ENCODE assay signal across 29 cellular contexts in the genomic region with DNA sequence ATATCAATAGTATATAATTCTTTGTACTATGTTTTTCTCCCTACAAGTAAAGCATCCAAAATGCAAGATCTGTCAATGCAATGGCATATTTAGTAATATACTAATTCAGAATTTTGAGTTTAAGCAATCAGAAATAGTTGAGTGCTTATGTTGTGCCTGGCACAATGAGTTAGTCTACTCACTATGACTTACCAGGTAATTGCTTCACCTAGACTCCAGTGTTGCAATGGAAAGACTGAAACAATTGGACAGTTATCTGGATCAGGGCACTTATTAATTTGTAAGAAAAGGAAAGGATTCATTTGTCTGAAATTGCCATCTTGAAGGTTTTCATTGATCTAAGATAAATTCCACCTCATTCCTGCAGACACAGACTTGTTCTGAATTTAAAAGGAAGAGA.
"Had no signal": no experiment of that assay in that cellular context is flagged by ENCODE, and none has a peak within 500 bp of the region (broad histone marks: within the 10 kb centered on the region; RNA-seq: fewer than 3 reads in every experiment).

No MANE protein-coding gene starts in this region.

- H3K4me1 ChIP-seq: left lung, lower lobe of right lung, neural progenitor cell, parathyroid adenoma, right atrium auricular region, right lobe of liver, tibial nerve, upper lobe of left lung, vagina had no signal

- H3K9me3 ChIP-seq: left lung, lower lobe of right lung, neutrophil, right atrium auricular region, right lobe of liver, tibial nerve, upper lobe of left lung, vagina had no signal

- ATAC-seq: left colon; left lung; lower lobe of right lung; natural killer cell; right lobe of liver; stimulated activated memory B cell treated with anti-CD40 and anti-IgM and Interleukin-4, amounts not matched to agents 10 μg/mL and 1 μg/mL and 100 μg/mL, for 72 hours; stimulated activated naive CD8-positive, alpha-beta T cell treated with anti-CD3 and anti-CD28 coated beads, Interleukin-15, amount 100 ng/mL, for 72 hours had no signal

- FAIRE-seq: islet of Langerhans, kidney had no signal

- H3K4me3 ChIP-seq: left lung, lower lobe of right lung, neural progenitor cell, right atrium auricular region, right lobe of liver, smooth muscle cell, tibial nerve, upper lobe of left lung, vagina had no signal

- H3K27me3 ChIP-seq: left lung, neural progenitor cell, neutrophil, right atrium auricular region, right lobe of liver, tibial nerve, upper lobe of left lung, vagina had no signal

- H3K9ac ChIP-seq: neural progenitor cell, parathyroid adenoma had no signal

- H3K36me3 ChIP-seq: left lung, lower lobe of right lung, neural progenitor cell, neutrophil, right atrium auricular region, right lobe of liver, tibial nerve, upper lobe of left lung, vagina had no signal

- H3K79me2 ChIP-seq: parathyroid adenoma had no signal

- DNase-seq: hypothalamus; immature natural killer cell; kidney; left colon; left lung; lower lobe of right lung; mesendoderm; naive B cell; natural killer cell; nephron progenitor cell; occipital lobe; right lobe of liver; stimulated activated CD4-positive, alpha-beta T cell treated with anti-CD3 and anti-CD28 coated beads, Interleukin-1b, Interleukin-23, amount 100 ng/mL, for 48 hours; stimulated activated CD4-positive, alpha-beta T cell treated with anti-CD3 and anti-CD28 coated beads, Interleukin-2, amount 100 ng/mL, for 48 hours; stimulated activated CD4-positive, alpha-beta T cell treated with anti-CD3 and anti-CD28 coated beads, Interleukin-4, amount 100 ng/mL, for 4 hours; stimulated activated CD8-positive, alpha-beta memory T cell treated with anti-CD3 and anti-CD28 coated beads, Interleukin-4, amount 100 ng/mL, for 48 hours; stimulated activated naive CD4-positive, alpha-beta T cell treated with Interleukin-2 at 50 U/mL for 16 hours; stimulated activated naive CD8-positive, alpha-beta T cell treated with anti-CD3 and anti-CD28 coated beads, Interleukin-15, amount 100 ng/mL, for 72 hours; substantia nigra; upper lobe of left lung had no signal

- H2AFZ ChIP-seq: neural progenitor cell, parathyroid adenoma had no signal

- H3K4me2 ChIP-seq: neural progenitor cell had no signal

- H3K27ac ChIP-seq: left lung, lower lobe of right lung, neural progenitor cell, neutrophil, parathyroid adenoma, right atrium auricular region, right lobe of liver, tibial nerve, upper lobe of left lung, vagina had no signal
